In genomic region chr14:75090353-75090752, GRCh38 we compare ENCODE assay signal across 15 cellular contexts. TPM values are rescaled to one million over a fixed set of nuclear protein-coding genes. Genes with fewer than 3 reads are reported as not detected.
"Had no signal": no experiment of that assay in that cellular context is flagged by ENCODE, and none has a peak within 500 bp of the region (broad histone marks: within the 10 kb centered on the region; RNA-seq: fewer than 3 reads in every experiment).

No MANE protein-coding gene starts in this region.

- H3K27ac ChIP-seq: gastrocnemius medialis, stomach, thoracic aorta, transverse colon had no signal

- H3K4me1 ChIP-seq: stomach, transverse colon had no signal

- ATAC-seq: gastrocnemius medialis; left colon; naive thymus-derived CD4-positive, alpha-beta T cell had no signal

- H3K4me3 ChIP-seq: gastrocnemius medialis, stomach, thoracic aorta, transverse colon had no signal

- H3K9me3 ChIP-seq: gastrocnemius medialis, stomach, thoracic aorta, transverse colon had no signal

- H3K27me3 ChIP-seq: gastrocnemius medialis, stomach, transverse colon had no signal

- DNase-seq: endodermal cell; gastrocnemius medialis; glutamatergic neuron; left colon; mesendoderm; naive thymus-derived CD4-positive, alpha-beta T cell; nephron progenitor cell; small intestine; stimulated activated CD4-positive, alpha-beta T cell treated with anti-CD3 and anti-CD28 coated beads, Interleukin-12 subunit alpha, Interleukin-12 subunit beta, amount 100 ng/mL, for 4 hours; stimulated activated naive CD4-positive, alpha-beta T cell; stomach; substantia nigra; transverse colon had no signal

RNA-seq across cellular contexts. Expression of gene ZC2HC1C, which starts 20.9 kb away (rescaled TPM):
- total RNA-seq: mononuclear cell had no signal
